Comparison of ENCODE assay signal across 1 cellular context in genomic region chr16:30944352-30944751, GRCh38.
TF ChIP-seq lines count a peak whose summit lies in the region.

No MANE protein-coding gene starts in this region.

TF ChIP-seq in K562, 482 proteins besides CTCF, POLR2A, EP300 and RAD21:
- no peak for TF ChIP-seq MAZ (CRISPR knock-in tag; conservative IDR thresholded peaks at IDR 0.05 in 1 of 2, IDR thresholded peaks at IDR 0.05 in 1 of 2)
- TF ChIP-seq ZNF146 (CRISPR knock-in tag; IDR thresholded peaks at IDR 0.05; ENCODE audit: unreplicated experiment) = peak; percentile 88
- no peak for TF ChIP-seq NKRF (IDR thresholded peaks at IDR 0.05; ENCODE audit: borderline replicate concordance)
- TF ChIP-seq KDM1A (IDR thresholded peaks at IDR 0.05) = 0 out of 4 replicates have a peak, but pooled peaks have one; percentile 14 to 19
- TF ChIP-seq, protein P1, sequence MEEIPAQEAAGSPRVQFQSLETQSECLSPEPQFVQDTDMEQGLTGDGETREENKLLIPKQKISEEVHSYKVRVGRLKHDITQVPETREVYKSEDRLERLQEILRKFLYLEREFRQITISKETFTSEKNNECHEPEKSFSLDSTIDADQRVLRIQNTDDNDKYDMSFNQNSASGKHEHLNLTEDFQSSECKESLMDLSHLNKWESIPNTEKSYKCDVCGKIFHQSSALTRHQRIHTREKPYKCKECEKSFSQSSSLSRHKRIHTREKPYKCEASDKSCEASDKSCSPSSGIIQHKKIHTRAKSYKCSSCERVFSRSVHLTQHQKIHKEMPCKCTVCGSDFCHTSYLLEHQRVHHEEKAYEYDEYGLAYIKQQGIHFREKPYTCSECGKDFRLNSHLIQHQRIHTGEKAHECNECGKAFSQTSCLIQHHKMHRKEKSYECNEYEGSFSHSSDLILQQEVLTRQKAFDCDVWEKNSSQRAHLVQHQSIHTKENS (CRISPR knock-in tag; IDR thresholded peaks at IDR 0.05) = no peak
- no peak for TF ChIP-seq HNRNPLL (IDR thresholded peaks at IDR 0.05; ENCODE audit: low read depth, low read length, poor library complexity, severe bottlenecking)
